21 cellular contexts compared by ENCODE assay signal in the genomic region with DNA sequence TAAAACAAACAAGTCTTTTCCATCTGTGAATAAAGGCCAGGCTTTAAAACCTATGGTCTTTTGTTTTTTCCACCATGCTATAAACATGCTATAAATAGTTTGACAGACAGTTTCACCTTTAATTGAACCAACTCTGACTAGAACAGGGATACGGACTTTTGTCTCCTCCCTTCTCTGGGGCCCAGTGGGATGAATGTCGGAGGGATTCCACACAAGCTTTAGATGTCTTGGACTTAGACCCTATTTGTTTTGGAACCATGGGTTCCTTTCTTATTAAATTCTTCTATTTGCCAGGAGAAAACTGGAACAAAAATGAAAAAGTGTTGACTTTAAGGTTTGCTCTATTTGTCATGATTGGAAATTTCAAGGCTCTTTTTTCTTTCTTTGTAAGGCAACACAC.
DNase-seq lines count a peak whose midpoint lies in the region; ATAC-seq, FAIRE-seq and TF ChIP-seq lines count a peak whose summit lies in the region.
"Had no signal": no experiment of that assay in that cellular context is flagged by ENCODE, and none has a peak within 500 bp of the region (broad histone marks: within the 10 kb centered on the region; RNA-seq: fewer than 3 reads in every experiment).

No MANE protein-coding gene starts in this region.

- H2AFZ ChIP-seq in endothelial cell of umbilical vein (ENCODE audit: low read depth, low read length): no peak overlapping the region

- H3K9me3 Mint-ChIP-seq in natural killer cell treated with Interleukin-12 subunit alpha and Interleukin-12 subunit beta and Interleukin-15 and Interleukin-18, amount 100 ng/mL, for 72 hours: no peaks in the 10 kb centered on the region
- H3K9me3 Mint-ChIP-seq: activated CD8-positive, alpha-beta T cell treated with anti-CD3 and anti-CD28 coated beads for 36 hours; CD4-positive, alpha-beta memory T cell; central memory CD8-positive, alpha-beta T cell; IgD-negative memory B cell; natural killer cell; stimulated activated naive B cell treated with anti-CD40 and anti-IgM and Interleukin-4, amounts not matched to agents 10 μg/mL and 1 μg/mL and 100 μg/mL, for 72 hours had no signal

- no peak for TF ChIP-seq CTCF in endothelial cell of umbilical vein (IDR thresholded peaks at IDR 0.05; ENCODE audit: extremely low read depth in 1 of 2, insufficient read depth in 1 of 2, low read depth in 1 of 2, low read length in 2 of 2)
- TF ChIP-seq CTCF in sigmoid colon (IDR thresholded peaks at IDR 0.05): no peak
- no peak for TF ChIP-seq CTCF in gastroesophageal sphincter (IDR thresholded peaks at IDR 0.05)

- H3K27me3 Mint-ChIP-seq in natural killer cell treated with Interleukin-12 subunit alpha and Interleukin-12 subunit beta and Interleukin-15 and Interleukin-18, amount 100 ng/mL, for 72 hours: no peaks in the 10 kb centered on the region
- H3K27me3 Mint-ChIP-seq: activated CD8-positive, alpha-beta T cell treated with anti-CD3 and anti-CD28 coated beads for 36 hours; CD4-positive, alpha-beta memory T cell; central memory CD8-positive, alpha-beta T cell; IgD-negative memory B cell; stimulated activated naive B cell treated with anti-CD40 and anti-IgM and Interleukin-4, amounts not matched to agents 10 μg/mL and 1 μg/mL and 100 μg/mL, for 72 hours had no signal

- no peak for TF ChIP-seq EP300 in sigmoid colon (IDR thresholded peaks at IDR 0.05)
- TF ChIP-seq EP300 in gastroesophageal sphincter (IDR thresholded peaks at IDR 0.05): no peak

- POLR2A ChIA-PET in endothelial cell of umbilical vein (lab: Charles Lee): no interaction called here

- no peaks in the 10 kb centered on the region for H3K79me2 ChIP-seq in endothelial cell of umbilical vein (ENCODE audit: control insufficient read depth, insufficient read depth, low read length)

- H3K27ac ChIP-seq in endothelial cell of umbilical vein (ENCODE audit: insufficient read depth, low read depth, low read length) (no peak overlapping the region), sigmoid colon (peak overlapping the region in 3 of 4 donors; percentile 37 to 50 (median 38)), gastroesophageal sphincter (peak overlapping the region in 1 of 4 donors; percentile 4)

- no peak overlapping the region for H3K4me2 ChIP-seq in endothelial cell of umbilical vein (ENCODE audit: insufficient read depth, low read length)

- H3K4me3 ChIP-seq in endothelial cell of umbilical vein (replicated peaks in 1 of 3; ENCODE audit: insufficient read depth in 1 of 3, low read depth in 1 of 3, low read length in 3 of 3): no peak overlapping the region
- no peak overlapping the region for H3K4me3 ChIP-seq in sigmoid colon
- H3K4me3 ChIP-seq in gastroesophageal sphincter: no peak overlapping the region

- intact Hi-C loops in endothelial cell of umbilical vein (cut with micrococcal nuclease) (no loop called here), sigmoid colon (cut with DNase I) (loop anchor here (10.0 kb wide), 2 partner anchors 148 to 208 kb away; partner anchors contain the start of genes FOCAD and MLLT3)

- CTCF ChIA-PET in endothelial cell of umbilical vein (lab: Charles Lee): no interaction called here

- BruUV-seq in endothelial cell of umbilical vein (replicated peaks; lab: Mats Ljungman, UMichigan): no TSS peak

- no peak overlapping the region for H3K27ac Mint-ChIP-seq in natural killer cell treated with Interleukin-12 subunit alpha and Interleukin-12 subunit beta and Interleukin-15 and Interleukin-18, amount 100 ng/mL, for 72 hours
- H3K27ac Mint-ChIP-seq: activated CD8-positive, alpha-beta T cell treated with anti-CD3 and anti-CD28 coated beads for 36 hours; CD4-positive, alpha-beta memory T cell; IgD-negative memory B cell; natural killer cell; stimulated activated naive B cell treated with anti-CD40 and anti-IgM and Interleukin-4, amounts not matched to agents 10 μg/mL and 1 μg/mL and 100 μg/mL, for 72 hours had no signal

- ATAC-seq in natural killer cell treated with Interleukin-12 subunit alpha and Interleukin-12 subunit beta and Interleukin-15 and Interleukin-18, amount 100 ng/mL, for 72 hours: no peak
- no peak for ATAC-seq in gastroesophageal sphincter
- no peak for ATAC-seq in GM19023 (IDR thresholded peaks at IDR 0.05; ENCODE audit: unreplicated experiment)
- ATAC-seq: activated CD8-positive, alpha-beta T cell treated with anti-CD3 and anti-CD28 coated beads for 36 hours; HCT116; natural killer cell; stimulated activated naive B cell treated with anti-CD40 and anti-IgM and Interleukin-4, amounts not matched to agents 10 μg/mL and 1 μg/mL and 100 μg/mL, for 72 hours had no signal

- H3K36me3 ChIP-seq in endothelial cell of umbilical vein (ENCODE audit: control insufficient read depth in 2 of 2, extremely low read depth in 1 of 2, insufficient read depth in 2 of 2, low read length in 2 of 2) (no peaks in the 10 kb centered on the region), sigmoid colon (no peaks in the 10 kb centered on the region), gastroesophageal sphincter (no peaks in the 10 kb centered on the region)

- H4K20me1 ChIP-seq in endothelial cell of umbilical vein (replicated peaks; ENCODE audit: control insufficient read depth, extremely low read depth, insufficient read depth, low read length): no peaks in the 10 kb centered on the region

- H3K27me3 ChIP-seq in endothelial cell of umbilical vein (ENCODE audit: control insufficient read depth in 2 of 2, insufficient read depth in 2 of 2, low read length in 2 of 2) (peaks cover 2 to 3% of the 10 kb centered on the region in 2 experiments), sigmoid colon (no peaks in the 10 kb centered on the region), gastroesophageal sphincter (no peaks in the 10 kb centered on the region)

- H3K9me1 ChIP-seq in endothelial cell of umbilical vein (replicated peaks; ENCODE audit: control insufficient read depth, extremely low read depth, insufficient read depth, low read length): no peaks in the 10 kb centered on the region

- no peaks in the 10 kb centered on the region for H3K36me3 Mint-ChIP-seq in natural killer cell treated with Interleukin-12 subunit alpha and Interleukin-12 subunit beta and Interleukin-15 and Interleukin-18, amount 100 ng/mL, for 72 hours
- H3K36me3 Mint-ChIP-seq: CD4-positive, alpha-beta memory T cell; IgD-negative memory B cell; natural killer cell; stimulated activated naive B cell treated with anti-CD40 and anti-IgM and Interleukin-4, amounts not matched to agents 10 μg/mL and 1 μg/mL and 100 μg/mL, for 72 hours had no signal

- TF ChIP-seq POLR2A in endothelial cell of umbilical vein (IDR thresholded peaks at IDR 0.05; ENCODE audit: low read depth, low read length) (no peak), sigmoid colon (IDR thresholded peaks at IDR 0.05) (no peak), gastroesophageal sphincter (IDR thresholded peaks at IDR 0.05) (no peak)

- no peaks in the 10 kb centered on the region for H3K4me1 ChIP-seq in endothelial cell of umbilical vein (ENCODE audit: control insufficient read depth, extremely low read depth, insufficient read depth, low read length)
- H3K4me1 ChIP-seq in sigmoid colon: peaks cover 0 to 59% (median 43%) of the 10 kb centered on the region in 4 donors
- H3K4me1 ChIP-seq in gastroesophageal sphincter: peaks cover 2 to 61% (median 6%) of the 10 kb centered on the region in 3 donors

- 23 to 75% methylated on average over 2 of the region's 2 CpGs for WGBS in sigmoid colon, 2 donors
- 13 to 18% methylated on average over 2 of the region's 2 CpGs for WGBS in gastroesophageal sphincter (ENCODE audit: low coverage in 1 of 2), 2 donors

- no peak for FAIRE-seq in endothelial cell of umbilical vein (lab: Jason Lieb, UNC)
- FAIRE-seq: small intestine had no signal

- H3K4me3 Mint-ChIP-seq in natural killer cell treated with Interleukin-12 subunit alpha and Interleukin-12 subunit beta and Interleukin-15 and Interleukin-18, amount 100 ng/mL, for 72 hours: no peak overlapping the region
- H3K4me3 Mint-ChIP-seq: activated CD8-positive, alpha-beta T cell treated with anti-CD3 and anti-CD28 coated beads for 36 hours; CD4-positive, alpha-beta memory T cell; central memory CD8-positive, alpha-beta T cell; IgD-negative memory B cell; natural killer cell; stimulated activated naive B cell treated with anti-CD40 and anti-IgM and Interleukin-4, amounts not matched to agents 10 μg/mL and 1 μg/mL and 100 μg/mL, for 72 hours had no signal

- dilution Hi-C loops in endothelial cell of umbilical vein (cut with MboI; ENCODE audit: extremely low pct_ligation_motif_present, low sequenced_read_pairs): no loop called here

- no peaks in the 10 kb centered on the region for H3K9me3 ChIP-seq in endothelial cell of umbilical vein (replicated peaks; ENCODE audit: control insufficient read depth, insufficient read depth, low read length)
- no peaks in the 10 kb centered on the region for H3K9me3 ChIP-seq in sigmoid colon
- no peaks in the 10 kb centered on the region for H3K9me3 ChIP-seq in gastroesophageal sphincter

- DNase-seq in NCI-H526 treated with DMSO at 0.1 percent for 48 hours (lab: John Stamatoyannopoulos, UW) (peak; percentile 39), endothelial cell of umbilical vein (ENCODE audit: low read depth, low spot score) (peak; percentile 23), iris pigment epithelial cell (ENCODE audit: low read depth) (peak; percentile 56), sigmoid colon (no peak)
- DNase-seq in natural killer cell treated with Interleukin-12 subunit alpha and Interleukin-12 subunit beta and Interleukin-15 and Interleukin-18, amount 100 ng/mL, for 72 hours (ENCODE audit: low spot score): no peak
- DNase-seq: activated CD8-positive, alpha-beta T cell treated with anti-CD3 and anti-CD28 coated beads for 36 hours; activated gamma-delta T cell; CD4-positive, alpha-beta memory T cell; erythroblast; mesenchymal stem cell; natural killer cell; NCI-H2171 treated with DMSO at 0.1 percent for 48 hours; NCI-H748 treated with DMSO at 0.1 percent for 48 hours; small intestine; stimulated activated naive B cell treated with anti-CD40 and anti-IgM and Interleukin-4, amounts not matched to agents 10 μg/mL and 1 μg/mL and 100 μg/mL, for 72 hours; T1000 had no signal

- no peak overlapping the region for H3K9ac ChIP-seq in endothelial cell of umbilical vein (replicated peaks; ENCODE audit: extremely low read depth, insufficient read depth, low read length)

- peaks cover 0 to 9% of the 10 kb centered on the region in 2 donors for H3K4me1 Mint-ChIP-seq in natural killer cell treated with Interleukin-12 subunit alpha and Interleukin-12 subunit beta and Interleukin-15 and Interleukin-18, amount 100 ng/mL, for 72 hours (ENCODE audit: low read depth in 2 of 2)
- H3K4me1 Mint-ChIP-seq: stimulated activated naive B cell treated with anti-CD40 and anti-IgM and Interleukin-4, amounts not matched to agents 10 μg/mL and 1 μg/mL and 100 μg/mL, for 72 hours had no signal

TF ChIP-seq in endothelial cell of umbilical vein, 7 proteins besides CTCF, POLR2A, EP300 and RAD21:
- no peak for TF ChIP-seq JUN (IDR thresholded peaks at IDR 0.05; ENCODE audit: borderline replicate concordance, insufficient read depth, insufficient read length, low read depth)
- no peak for TF ChIP-seq EZH2 (IDR thresholded peaks at IDR 0.05; ENCODE audit: borderline replicate concordance, low read depth, low read length, severe bottlenecking)
TF ChIP-seq in endothelial cell of umbilical vein: peak in this region for 0.

Comparison
In these comparisons a context has a peak if more than half of its experiments do, and no peak if none do; other contexts are left out.
1. DNase-seq: peak in NCI-H526 treated with DMSO at 0.1 percent for 48 hours (single experiment), endothelial cell of umbilical vein (single experiment) and iris pigment epithelial cell (single experiment); none in sigmoid colon (single experiment) and natural killer cell treated with Interleukin-12 subunit alpha and Interleukin-12 subunit beta and Interleukin-15 and Interleukin-18, amount 100 ng/mL, for 72 hours (single experiment).